Comparison of ENCODE assay signal across 8 cellular contexts in genomic region chr21:33541756-33542639, GRCh38. TPM values are rescaled to one million over a fixed set of nuclear protein-coding genes. Genes with fewer than 3 reads are reported as not detected.
DNase-seq lines count a peak whose midpoint lies in the region; ATAC-seq and TF ChIP-seq lines count a peak whose summit lies in the region.

Gene GART, minus strand, starts transcription at chr21:33542117. Its CDS starts 2,802 bp downstream, at chr21:33539315.

- H3K27ac Mint-ChIP-seq in type B pancreatic cell, result peak within 1 kb of the TSS; percentile 100

- H3K4me3 Mint-ChIP-seq in type B pancreatic cell, result peak within 1 kb of the TSS; percentile 97

- no peak for TF ChIP-seq CTCF in cardiac muscle cell (IDR thresholded peaks at IDR 0.05; ENCODE audit: low read depth, low read length)
- no peak for TF ChIP-seq CTCF in type B pancreatic cell (conservative IDR thresholded peaks at IDR 0.05)

- peak within 1 kb of the TSS; percentile 97 for H3K27ac ChIP-seq in cardiac muscle cell

- peak within 1 kb of the TSS; percentile 93 for H3K4me3 ChIP-seq in cardiac muscle cell

- H3K9me3 Mint-ChIP-seq in type B pancreatic cell, result no peaks in the 10 kb centered on the region

- H3K4me1 Mint-ChIP-seq in type B pancreatic cell (ENCODE audit: unreplicated experiment), result peaks cover 19% of the 10 kb centered on the region

- intact Hi-C loops in posterior cingulate gyrus (cut with DNase I), result loop anchor here (2.0 to 5.0 kb wide), 3 partner anchors 45 to 61 kb away; partner anchors contain the start of genes DNAJC28 and DONSON

- peaks cover 20% of the 10 kb centered on the region for H3K4me1 ChIP-seq in cardiac muscle cell (ENCODE audit: low read depth)

- H3K36me3 Mint-ChIP-seq in type B pancreatic cell, result peaks cover 28% of the 10 kb centered on the region

- H3K27me3 Mint-ChIP-seq in type B pancreatic cell, result no peaks in the 10 kb centered on the region

- H3K9me3 ChIP-seq in cardiac muscle cell (ENCODE audit: low read depth), result no peaks in the 10 kb centered on the region

- TF ChIP-seq POLR2A in GM10847 (IDR thresholded peaks at IDR 0.05; ENCODE audit: extremely low read depth, insufficient read length), result peak; percentile 60

- DNase-seq in NCI-H1048 (lab: John Stamatoyannopoulos, UW) (peak; percentile 58), SW 1271 (lab: John Stamatoyannopoulos, UW) (peak; percentile 27 to 55), cardiac muscle cell (ENCODE audit: low read depth in 1 of 2, low spot score in 1 of 2) (peak; percentile 82 to 90), posterior cingulate gyrus (peak; percentile 65 to 97 (median 80)), type B pancreatic cell (ENCODE audit: extremely low spot score, unreplicated experiment) (peak; percentile 88)
- peak; percentile 65 for DNase-seq in activated naive CD8-positive, alpha-beta T cell treated with anti-CD3 and anti-CD28 coated beads, Interleukin-2, amount 50 U/mL, for 16 hours (ENCODE audit: low read depth, low spot score)

- no peaks in the 10 kb centered on the region for H3K27me3 ChIP-seq in cardiac muscle cell

- H3K36me3 ChIP-seq in cardiac muscle cell, result peaks cover 18% of the 10 kb centered on the region

- peak; percentile 55 for ATAC-seq in HG02588 (IDR thresholded peaks at IDR 0.05; ENCODE audit: unreplicated experiment)

RNA-seq across cellular contexts. Expression of gene GART, which starts in this region (rescaled TPM):
- 71.7 and 129 TPM in 2 replicates for total RNA-seq in cardiac muscle cell
- 53.7 and 64.8 TPM in 2 replicates for polyA plus RNA-seq in cardiac muscle cell
- 63.6 and 107 TPM in 2 replicates for total RNA-seq in type B pancreatic cell (ENCODE audit: low replicate concordance)

Comparison
In these comparisons a context has a peak if more than half of its experiments do, and no peak if none do; other contexts are left out.
1. Peak in every context shown above with its lines: DNase-seq, ATAC-seq, H3K4me3 ChIP-seq and H3K27ac ChIP-seq.